8 cellular contexts compared by ENCODE assay signal in genomic region chr11:9613118-9613829, GRCh38. TPM values are rescaled to one million over a fixed set of nuclear protein-coding genes. Genes with fewer than 3 reads are reported as not detected.
A peak's percentile ranks its signal among the peaks of the same experiment; 100 is the strongest.
DNase-seq lines count a peak whose midpoint lies in the region; ATAC-seq and TF ChIP-seq lines count a peak whose summit lies in the region.

No MANE protein-coding gene starts in this region.

- intact Hi-C loops in activated CD4-positive, alpha-beta memory T cell treated with anti-CD3 and anti-CD28 coated beads for 36 hours (cut with micrococcal nuclease): loop anchor here (1.0 to 5.0 kb wide), 9 partner anchors 12 to 709 kb away; partner anchors contain the start of genes ADM and WEE1
- intact Hi-C loops in lower leg skin (cut with DNase I; ENCODE audit: low total_unique reads): loop anchor here (5.0 kb wide), 1 partner anchor 124 kb away; no protein-coding TSS in a partner anchor

- H3K4me3 ChIP-seq in duodenal mucosa (ENCODE audit: low read depth in 1 of 2, low read length in 2 of 2) (peak overlapping the region; percentile 70 to 74), lower leg skin (ENCODE audit: low read depth, poor library complexity, severe bottlenecking) (peak overlapping the region; percentile 27)

- no peaks in the 10 kb centered on the region for H3K36me3 Mint-ChIP-seq in activated CD4-positive, alpha-beta memory T cell treated with anti-CD3 and anti-CD28 coated beads for 36 hours

- H3K27ac ChIP-seq in duodenal mucosa (ENCODE audit: low read depth, low read length): peak overlapping the region; percentile 90

- 1% methylated on average over 30 to 31 of the region's 35 CpGs for WGBS in lower leg skin, 2 donors

- POLR2A ChIA-PET in activated CD4-positive, alpha-beta memory T cell treated with anti-CD3 and anti-CD28 coated beads for 36 hours (lab: Charles Lee): interaction anchor here (0.7 to 2.8 kb wide), 9 partner anchors 12 to 348 kb away, joined by 3 to 27 read pairs (median 10); partner anchors contain the start of genes DENND5A, WEE1 and ZNF143

- no peaks in the 10 kb centered on the region for H3K36me3 ChIP-seq in duodenal mucosa (ENCODE audit: control insufficient read depth in 1 of 2, insufficient read depth in 2 of 2, low read length in 2 of 2)

- H3K9me3 ChIP-seq in duodenal mucosa (ENCODE audit: control insufficient read depth in 1 of 2, low read length in 2 of 2): no peaks in the 10 kb centered on the region

- peak in 1 of 3 donors; percentile 86 for TF ChIP-seq CTCF in lower leg skin (IDR thresholded peaks at IDR 0.05)

- H3K4me1 ChIP-seq in duodenal mucosa (ENCODE audit: control insufficient read depth in 1 of 2, insufficient read depth in 2 of 2, low read length in 2 of 2): peaks cover 8 to 9% of the 10 kb centered on the region in 2 donors

- DNase-seq in C1 segment of cervical spinal cord (lab: John Stamatoyannopoulos, UW) (peak; percentile 38 to 92 (median 86)), NCI-H69 (lab: John Stamatoyannopoulos, UW) (peak; percentile 95), lower leg skin (ENCODE audit: low spot score in 2 of 2) (peak; percentile 92 to 99)
- peak; percentile 93 for DNase-seq in activated CD4-positive, alpha-beta memory T cell treated with anti-CD3 and anti-CD28 coated beads for 36 hours
- peak; percentile 85 to 86 for DNase-seq in stimulated activated CD4-positive, alpha-beta T cell treated with anti-CD3 and anti-CD28 coated beads, Interleukin-4, amount 100 ng/mL, for 48 hours (ENCODE audit: low read depth in 2 of 2)

- H3K4me1 Mint-ChIP-seq in activated CD4-positive, alpha-beta memory T cell treated with anti-CD3 and anti-CD28 coated beads for 36 hours (ENCODE audit: low read depth): peaks cover 34% of the 10 kb centered on the region

- H3K9me3 Mint-ChIP-seq in activated CD4-positive, alpha-beta memory T cell treated with anti-CD3 and anti-CD28 coated beads for 36 hours: no peaks in the 10 kb centered on the region

- peak overlapping the region; percentile 81 for H3K4me3 Mint-ChIP-seq in activated CD4-positive, alpha-beta memory T cell treated with anti-CD3 and anti-CD28 coated beads for 36 hours

- no peaks in the 10 kb centered on the region for H3K27me3 ChIP-seq in duodenal mucosa (ENCODE audit: control insufficient read depth in 1 of 2, insufficient read depth in 2 of 2, low read length in 2 of 2)

- H3K9ac ChIP-seq in duodenal mucosa (ENCODE audit: low read depth in 1 of 2, low read length in 2 of 2): peak overlapping the region; percentile 79 to 95

- CTCF ChIA-PET in activated CD4-positive, alpha-beta memory T cell treated with anti-CD3 and anti-CD28 coated beads for 36 hours (lab: Charles Lee): interaction anchor here (0.6 to 5.8 kb wide), 31 partner anchors 8 to 691 kb away, joined by 3 to 129 read pairs (median 4); partner anchors contain the start of gene WEE1

- TF ChIP-seq POLR2A in lower leg skin (IDR thresholded peaks at IDR 0.05): no peak

- ATAC-seq in GM19324 (IDR thresholded peaks at IDR 0.05; ENCODE audit: low FRiP score, unreplicated experiment) (peak; percentile 41), HG03520 (IDR thresholded peaks at IDR 0.05; ENCODE audit: unreplicated experiment) (peak; percentile 30)

- no peaks in the 10 kb centered on the region for H3K27me3 Mint-ChIP-seq in activated CD4-positive, alpha-beta memory T cell treated with anti-CD3 and anti-CD28 coated beads for 36 hours

- peak overlapping the region; percentile 97 for H3K27ac Mint-ChIP-seq in activated CD4-positive, alpha-beta memory T cell treated with anti-CD3 and anti-CD28 coated beads for 36 hours

RNA-seq across cellular contexts. Expression of gene WEE1, which starts 39.8 kb away (rescaled TPM):
- 10 to 100 TPM; 47.8 to 52.4 TPM for total RNA-seq in activated CD4-positive, alpha-beta memory T cell treated with anti-CD3 and anti-CD28 coated beads for 36 hours
- 100 to 1,000 TPM in 2 of 4 donors, 10 to 100 TPM in 2; 67.5 to 135 (median 107) TPM for total RNA-seq in lower leg skin

RNA-seq across cellular contexts. Expression of gene SWAP70, which starts 50.6 kb away (rescaled TPM):
- 1 to 10 TPM; 7.7 to 8.6 TPM for total RNA-seq in activated CD4-positive, alpha-beta memory T cell treated with anti-CD3 and anti-CD28 coated beads for 36 hours
- total RNA-seq in lower leg skin: 10 to 100 TPM; 40.8 to 83.1 (median 56.3) TPM

Comparison
In these comparisons a context has a peak if more than half of its experiments do, and no peak if none do; other contexts are left out.
1. Peak in every context shown above with its lines: DNase-seq, ATAC-seq, H3K4me3 ChIP-seq and H3K27ac ChIP-seq.
2. RNA of gene SWAP70, which starts 50.6 kb away (total RNA-seq): 40.8 to 83.1 TPM in lower leg skin; 7.7 to 8.6 TPM in activated CD4-positive, alpha-beta memory T cell treated with anti-CD3 and anti-CD28 coated beads for 36 hours; every median in the first group is over 4 times any median in the second.